ENCODE assay signal across 15 cellular contexts in genomic region chr15:88049509-88049908, GRCh38.
DNase-seq lines count a peak whose midpoint lies in the region; ATAC-seq, FAIRE-seq and TF ChIP-seq lines count a peak whose summit lies in the region.
"Had no signal": no experiment of that assay in that cellular context is flagged by ENCODE, and none has a peak within 500 bp of the region (broad histone marks: within the 10 kb centered on the region; RNA-seq: fewer than 3 reads in every experiment).

No MANE protein-coding gene starts in this region.

- peak overlapping the region; percentile 13; the same call in 1 of the 2 replicates for H3K4me3 ChIP-seq in MM.1S (ENCODE audit: low read length)
- H3K4me3 ChIP-seq: tibial artery had no signal

- peaks cover 31% of the 10 kb centered on the region for H3K4me1 ChIP-seq in MM.1S (ENCODE audit: low read length)

- TF ChIP-seq POLR2A in H54 (IDR thresholded peaks at IDR 0.05; ENCODE audit: low read depth, low read length), result no peak

- TF ChIP-seq CTCF in MM.1S (IDR thresholded peaks at IDR 0.05; ENCODE audit: low read length) (no peak), CD14-positive monocyte (IDR thresholded peaks at IDR 0.05) (no peak)

- H3K36me3 Mint-ChIP-seq in CD14-positive monocyte, result no peaks in the 10 kb centered on the region
- H3K36me3 Mint-ChIP-seq: activated naive CD8-positive, alpha-beta T cell; IgD-negative memory B cell had no signal

- H3K4me1 Mint-ChIP-seq in CD14-positive monocyte, result no peaks in the 10 kb centered on the region
- H3K4me1 Mint-ChIP-seq: activated B cell treated with CpG ODN at 0.5 μM for 24 hours had no signal

- no peak overlapping the region for H2AFZ ChIP-seq in MM.1S (ENCODE audit: low read length)

- ATAC-seq in GM18519 (IDR thresholded peaks at IDR 0.05; ENCODE audit: low FRiP score, unreplicated experiment) (peak; percentile 88), GM21381 (IDR thresholded peaks at IDR 0.05; ENCODE audit: unreplicated experiment) (peak; percentile 62), HG02852 (IDR thresholded peaks at IDR 0.05; ENCODE audit: unreplicated experiment) (peak; percentile 83)
- ATAC-seq: Panc1 had no signal

- H3K9me3 Mint-ChIP-seq in CD14-positive monocyte, result peaks cover 0 to 7% (median 3%) of the 10 kb centered on the region in 7 donors
- H3K9me3 Mint-ChIP-seq: activated B cell treated with CpG ODN at 0.5 μM for 24 hours had no signal

- H3K36me3 ChIP-seq in MM.1S (replicated peaks; ENCODE audit: insufficient read depth, low read length), result no peaks in the 10 kb centered on the region
- H3K36me3 ChIP-seq: tibial artery had no signal

- no peak overlapping the region for H3K4me3 Mint-ChIP-seq in CD14-positive monocyte
- H3K4me3 Mint-ChIP-seq: activated B cell treated with CpG ODN at 0.5 μM for 24 hours; activated naive CD8-positive, alpha-beta T cell; IgD-negative memory B cell had no signal

- no peaks in the 10 kb centered on the region for H3K9me3 ChIP-seq in MM.1S (replicated peaks; ENCODE audit: insufficient read depth, low read length)
- H3K9me3 ChIP-seq: tibial artery had no signal

- H3K27me3 Mint-ChIP-seq in CD14-positive monocyte (ENCODE audit: low read depth in 3 of 3), result peaks cover 1 to 4% (median 4%) of the 10 kb centered on the region in 3 donors
- H3K27me3 Mint-ChIP-seq: activated B cell treated with CpG ODN at 0.5 μM for 24 hours had no signal

- H3K27ac ChIP-seq in MM.1S (ENCODE audit: low read length), result peak overlapping the region; percentile 39; the same call in 1 of the 2 replicates
- H3K27ac ChIP-seq: tibial artery had no signal

- FAIRE-seq in H54 (lab: Jason Lieb, UNC), result no peak

- H3F3A ChIP-seq in MM.1S (ENCODE audit: insufficient read depth, low read length), result peaks cover 5% of the 10 kb centered on the region; the same call in 1 of the 2 replicates

- no peaks in the 10 kb centered on the region for H3K27me3 ChIP-seq in MM.1S (replicated peaks; ENCODE audit: insufficient read depth, low read length)
- H3K27me3 ChIP-seq: tibial artery had no signal

- intact Hi-C loops in CD14-positive monocyte (cut with micrococcal nuclease), result no loop called here

- H3K27ac Mint-ChIP-seq in CD14-positive monocyte, result no peak overlapping the region
- H3K27ac Mint-ChIP-seq: activated B cell treated with CpG ODN at 0.5 μM for 24 hours; activated naive CD8-positive, alpha-beta T cell; IgD-negative memory B cell had no signal

- DNase-seq in MM.1S, result peak; percentile 85
- DNase-seq in mucosa of gallbladder (ENCODE audit: low spot score), result no peak
- no peak for DNase-seq in NCI-H2107 treated with DMSO at 0.1 percent for 48 hours (lab: John Stamatoyannopoulos, UW; ENCODE audit: unreplicated experiment)
- DNase-seq in H54 (ENCODE audit: insufficient read length, low spot score), result no peak
- no peak for DNase-seq in CD14-positive monocyte (ENCODE audit: low spot score)
- DNase-seq: activated B cell treated with CpG ODN at 0.5 μM for 24 hours, DMS153, NCI-H1092 treated with DMSO at 0.1 percent for 48 hours, tibial artery had no signal

- no peaks in the 10 kb centered on the region for H3K9me2 ChIP-seq in MM.1S (replicated peaks; ENCODE audit: insufficient read depth, low read length)

- H4K20me1 ChIP-seq in MM.1S (ENCODE audit: insufficient read depth, low read length), result no peaks in the 10 kb centered on the region

- H3K79me2 ChIP-seq in MM.1S (ENCODE audit: low read length), result no peaks in the 10 kb centered on the region

- H3K9ac ChIP-seq in MM.1S (ENCODE audit: low read length), result no peak overlapping the region

- H3K4me2 ChIP-seq in MM.1S (ENCODE audit: low read depth, low read length), result peak overlapping the region; percentile 60
